9 cellular contexts compared by ENCODE assay signal in genomic region chr10:75035975-75036708, GRCh38.
DNase-seq lines count a peak whose midpoint lies in the region; ATAC-seq and TF ChIP-seq lines count a peak whose summit lies in the region.
"Had no signal": no experiment of that assay in that cellular context is flagged by ENCODE, and none has a peak within 500 bp of the region (broad histone marks: within the 10 kb centered on the region; RNA-seq: fewer than 3 reads in every experiment).

No MANE protein-coding gene starts in this region.

- H3K4me1 ChIP-seq in PC-3 (ENCODE audit: insufficient read depth, low read length) (peaks cover 8% of the 10 kb centered on the region), HAP-1 (no peaks in the 10 kb centered on the region)

- no peaks in the 10 kb centered on the region for H4K20me1 ChIP-seq in PC-3 (ENCODE audit: low read length)

- no peaks in the 10 kb centered on the region for H3K36me3 ChIP-seq in GM06990 (ENCODE audit: control insufficient read depth, insufficient read depth, low read length)
- H3K36me3 ChIP-seq in PC-3 (ENCODE audit: low read depth, low read length) = no peaks in the 10 kb centered on the region; the same call in 1 of the 2 replicates
- H3K36me3 ChIP-seq in HAP-1 (replicated peaks) = no peaks in the 10 kb centered on the region

- H3K27me3 ChIP-seq in GM06990 (replicated peaks; ENCODE audit: control insufficient read depth, insufficient read depth, low read length) (no peaks in the 10 kb centered on the region), PC-3 (ENCODE audit: low read length) (no peaks in the 10 kb centered on the region), HAP-1 (ENCODE audit: low read depth) (no peaks in the 10 kb centered on the region)

- TF ChIP-seq CTCF in GM06990 (IDR thresholded peaks at IDR 0.05; ENCODE audit: insufficient read depth, low read length, poor library complexity, severe bottlenecking) = no peak
- no peak for TF ChIP-seq CTCF in PC-3 (conservative IDR thresholded peaks at IDR 0.05; ENCODE audit: low read depth, low read length)

- intact Hi-C loops in PC-3 (cut with micrococcal nuclease) = no loop called here

- DNase-seq in GM06990 (ENCODE audit: extremely low read depth, insufficient read length) (peak; percentile 56), PC-3 (peak; percentile 74), hepatic stellate cell (ENCODE audit: low spot score) (peak; percentile 58), HPDE6-E6E7 (ENCODE audit: extremely low spot score) (no peak), HAP-1 (ENCODE audit: low spot score in 2 of 2) (no peak), NCI-H446 (lab: John Stamatoyannopoulos, UW) (no peak)
- DNase-seq: activated CD4-positive, alpha-beta T cell treated with anti-CD3 and anti-CD28 coated beads for 1 hour had no signal

- no peaks in the 10 kb centered on the region for H3K9me2 ChIP-seq in PC-3 (replicated peaks; ENCODE audit: low read length)

- H3K79me2 ChIP-seq in PC-3 (ENCODE audit: low read length) = no peaks in the 10 kb centered on the region

- ATAC-seq in GM21723 (IDR thresholded peaks at IDR 0.05; ENCODE audit: unreplicated experiment) = peak; percentile 51
- peak; percentile 56 for ATAC-seq in PC-3
- no peak for ATAC-seq in GM18861 (IDR thresholded peaks at IDR 0.05; ENCODE audit: unreplicated experiment)

- H3F3A ChIP-seq in PC-3 (ENCODE audit: low read length, unreplicated experiment) = no peaks in the 10 kb centered on the region

- H3K4me3 ChIP-seq in GM06990 (replicated peaks; ENCODE audit: low read depth, low read length) (no peak overlapping the region), PC-3 (ENCODE audit: low read length) (no peak overlapping the region), HAP-1 (no peak overlapping the region)

- no peak overlapping the region for H3K27ac ChIP-seq in PC-3 (ENCODE audit: low read length)

- H3K9ac ChIP-seq in PC-3 (ENCODE audit: low read length) = no peak overlapping the region

- H3K9me3 ChIP-seq in PC-3 (ENCODE audit: low read length) (no peaks in the 10 kb centered on the region), HAP-1 (no peaks in the 10 kb centered on the region)

- POLR2A ChIA-PET in PC-3 (lab: Charles Lee; ENCODE audit: unreplicated experiment) = interaction anchor here (0.7 kb wide), 1 partner anchor 99 kb away, joined by 3 read pairs; no protein-coding TSS in a partner anchor

- CTCF ChIA-PET in PC-3 (lab: Charles Lee) = no interaction called here

- in situ Hi-C loops in HAP-1 (cut with MboI; ENCODE audit: low sequenced_read_pairs) = no loop called here

- H3K4me2 ChIP-seq in PC-3 (ENCODE audit: low read length) = no peak overlapping the region

- TSS peak; percentile 0 for BruUV-seq in PC-3 (replicated peaks; lab: Mats Ljungman, UMichigan)

- H2AFZ ChIP-seq in PC-3 (ENCODE audit: low read length) = no peak overlapping the region

Comparison
In these comparisons a context has a peak if more than half of its experiments do, and no peak if none do; other contexts are left out.
1. DNase-seq: peak in GM06990 (single experiment), PC-3 (single experiment) and hepatic stellate cell (single experiment); none in HPDE6-E6E7 (single experiment), HAP-1 (0 of 2) and NCI-H446 (0 of 2).